ENCODE assay signal across 8 cellular contexts in genomic region chr11:118171274-118172062, GRCh38. TPM values are rescaled to one million over a fixed set of nuclear protein-coding genes. Genes with fewer than 3 reads are reported as not detected.
DNase-seq lines count a peak whose midpoint lies in the region; ATAC-seq and TF ChIP-seq lines count a peak whose summit lies in the region.

No MANE protein-coding gene starts in this region.

- H3K36me3 ChIP-seq in colonic mucosa, result no peaks in the 10 kb centered on the region

- CTCF ChIA-PET in AG04449 (lab: Yijun Ruan, JAX), result interaction anchor here (0.7 to 4.6 kb wide), 31 partner anchors 8 to 1588 kb away, joined by 3 to 63 read pairs (median 4); partner anchors contain the start of gene SCN4B

- H3K9me3 Mint-ChIP-seq in activated CD4-positive, alpha-beta T cell treated with anti-CD3 and anti-CD28 coated beads, Interleukin-2, amount 10 ng/mL, durations not matched to agents 24 days and 14 days, result no peaks in the 10 kb centered on the region

- no peaks in the 10 kb centered on the region for H3K27me3 ChIP-seq in colonic mucosa

- ATAC-seq in GM18907 (IDR thresholded peaks at IDR 0.05; ENCODE audit: unreplicated experiment), result peak; percentile 46
- peak; percentile 79 for ATAC-seq in left lobe of liver
- no peak for ATAC-seq in HG03460 (IDR thresholded peaks at IDR 0.05; ENCODE audit: unreplicated experiment)

- peak overlapping the region; percentile 12 for H3K4me3 Mint-ChIP-seq in activated CD4-positive, alpha-beta T cell treated with anti-CD3 and anti-CD28 coated beads, Interleukin-2, amount 10 ng/mL, durations not matched to agents 24 days and 14 days

- no peak overlapping the region for H3K9ac ChIP-seq in colonic mucosa (ENCODE audit: low read depth in 2 of 2, low read length in 2 of 2)

- TF ChIP-seq CTCF in AG04449 (IDR thresholded peaks at IDR 0.05; ENCODE audit: insufficient read depth, low read length, missing control alignments), result peak; percentile 89
- peak; percentile 88 for TF ChIP-seq CTCF in colonic mucosa (IDR thresholded peaks at IDR 0.05)

- intact Hi-C loops in activated CD4-positive, alpha-beta T cell treated with anti-CD3 and anti-CD28 coated beads, Interleukin-2, amount 10 ng/mL, durations not matched to agents 24 days and 14 days (cut with micrococcal nuclease), result loop anchor here (1.0 to 10.0 kb wide), 2 partner anchors 26 to 367 kb away; no protein-coding TSS in a partner anchor
- intact Hi-C loops in colonic mucosa (cut with DNase I), result loop anchor here (2.0 kb wide), 1 partner anchor 25 kb away; no protein-coding TSS in a partner anchor

- peaks cover 8% of the 10 kb centered on the region for H3K4me1 Mint-ChIP-seq in activated CD4-positive, alpha-beta T cell treated with anti-CD3 and anti-CD28 coated beads, Interleukin-2, amount 10 ng/mL, durations not matched to agents 24 days and 14 days

- no peaks in the 10 kb centered on the region for H3K9me3 ChIP-seq in colonic mucosa

- POLR2A ChIA-PET in AG04449 (lab: Yijun Ruan, JAX), result no interaction called here

- no peaks in the 10 kb centered on the region for H3K36me3 Mint-ChIP-seq in activated CD4-positive, alpha-beta T cell treated with anti-CD3 and anti-CD28 coated beads, Interleukin-2, amount 10 ng/mL, durations not matched to agents 24 days and 14 days (ENCODE audit: low read depth)

- H3K4me3 ChIP-seq in AG04449 (ENCODE audit: low read depth, low read length) (no peak overlapping the region), colonic mucosa (no peak overlapping the region)

- H3K27ac ChIP-seq in colonic mucosa, result no peak overlapping the region

- peaks cover 20% of the 10 kb centered on the region for H3K27me3 Mint-ChIP-seq in activated CD4-positive, alpha-beta T cell treated with anti-CD3 and anti-CD28 coated beads, Interleukin-2, amount 10 ng/mL, durations not matched to agents 24 days and 14 days

- H3K4me1 ChIP-seq in colonic mucosa, result no peaks in the 10 kb centered on the region

- DNase-seq in AG04449 (ENCODE audit: low read depth, low spot score) (no peak), NCI-H2227 (lab: John Stamatoyannopoulos, UW; ENCODE audit: unreplicated experiment) (peak; percentile 78), colonic mucosa (peak; percentile 73), left lobe of liver (ENCODE audit: low spot score) (peak; percentile 73)
- DNase-seq in activated CD4-positive, alpha-beta T cell treated with anti-CD3 and anti-CD28 coated beads, Interleukin-2, amount 10 ng/mL, durations not matched to agents 24 days and 14 days, result peak; percentile 92
- peak; percentile 54 to 66 for DNase-seq in stimulated activated CD4-positive, alpha-beta T cell treated with anti-CD3 and anti-CD28 coated beads, Interleukin-4, amount 100 ng/mL, for 4 hours

- H3K27ac Mint-ChIP-seq in activated CD4-positive, alpha-beta T cell treated with anti-CD3 and anti-CD28 coated beads, Interleukin-2, amount 10 ng/mL, durations not matched to agents 24 days and 14 days, result no peak overlapping the region

RNA-seq across cellular contexts. Expression of gene SCN2B, which starts 5.0 kb away (rescaled TPM):
- 0.02 and 0.05 TPM in 2 replicates for total RNA-seq in activated CD4-positive, alpha-beta T cell treated with anti-CD3 and anti-CD28 coated beads, Interleukin-2, amount 10 ng/mL, durations not matched to agents 24 days and 14 days
- under 1 TPM; 0.12 to 0.45 TPM for total RNA-seq in colonic mucosa
- total RNA-seq in left lobe of liver, result not detected

RNA-seq across cellular contexts. Expression of gene SCN4B, which starts 18.8 kb away (rescaled TPM):
- 0.07 and 0.36 TPM in 2 replicates for total RNA-seq in activated CD4-positive, alpha-beta T cell treated with anti-CD3 and anti-CD28 coated beads, Interleukin-2, amount 10 ng/mL, durations not matched to agents 24 days and 14 days
- total RNA-seq in colonic mucosa, result 1 to 10 TPM in 1 of 2 donors, under 1 TPM in 1; 0.59 to 1.5 TPM
- 0.20 TPM for total RNA-seq in left lobe of liver

RNA-seq across cellular contexts. Expression of gene JAML, which starts 53.3 kb away (rescaled TPM):
- total RNA-seq in activated CD4-positive, alpha-beta T cell treated with anti-CD3 and anti-CD28 coated beads, Interleukin-2, amount 10 ng/mL, durations not matched to agents 24 days and 14 days, result 303 and 318 TPM in 2 replicates
- total RNA-seq in colonic mucosa (10 to 100 TPM in 1 of 2 donors, 1 to 10 TPM in 1; 3.3 to 12.0 TPM), left lobe of liver (1.9 TPM)

Comparison
In these comparisons a context has a peak if more than half of its experiments do, and no peak if none do; other contexts are left out.
1. RNA of gene JAML, which starts 53.3 kb away (total RNA-seq): 303 to 318 TPM in activated CD4-positive, alpha-beta T cell treated with anti-CD3 and anti-CD28 coated beads, Interleukin-2, amount 10 ng/mL, durations not matched to agents 24 days and 14 days; 3.3 to 12.0 TPM in colonic mucosa and 1.9 TPM in left lobe of liver (single experiment); every median in the first group is over 10 times any median in the second.